In genomic region chr14:102437997-102438922, GRCh38 we compare ENCODE assay signal across 8 cellular contexts.
DNase-seq lines count a peak whose midpoint lies in the region; ATAC-seq and TF ChIP-seq lines count a peak whose summit lies in the region.

No MANE protein-coding gene starts in this region.

- no peak overlapping the region for H3K27ac Mint-ChIP-seq in CD8-positive, alpha-beta memory T cell

- DNase-seq in CD8-positive, alpha-beta memory T cell: peak; percentile 49 to 68 (median 56)
- peak; percentile 59 to 73 for DNase-seq in HL-60 (ENCODE audit: low read depth in 1 of 2, low spot score in 1 of 2)
- peak; percentile 20 for DNase-seq in NOMO-1 treated with dmso at 0.1 percent for 144 hours (lab: John Stamatoyannopoulos, UW; ENCODE audit: unreplicated experiment)
- DNase-seq in activated T-cell treated with anti-CD3 and anti-CD28 coated beads for 1 hour (ENCODE audit: low read depth): peak; percentile 52
- DNase-seq in epithelial cell of esophagus (ENCODE audit: low read depth): peak; percentile 84
- DNase-seq in mucosa of gallbladder (ENCODE audit: low spot score): peak; percentile 85
- peak; percentile 44 to 45 for DNase-seq in stimulated activated CD8-positive, alpha-beta memory T cell treated with anti-CD3 and anti-CD28 coated beads, Interleukin-15, amount 100 ng/mL, for 48 hours (ENCODE audit: low read depth in 2 of 2)

- TF ChIP-seq CTCF in HL-60 (IDR thresholded peaks at IDR 0.05; ENCODE audit: insufficient read depth, low read length) (peak; percentile 37), epithelial cell of esophagus (IDR thresholded peaks at IDR 0.05; ENCODE audit: insufficient read depth, low read depth, low read length, missing control alignments) (peak; percentile 72)

- H3K4me1 ChIP-seq in CD8-positive, alpha-beta memory T cell (ENCODE audit: insufficient read depth, low read length): no peaks in the 10 kb centered on the region

- POLR2A ChIA-PET in CD8-positive, alpha-beta memory T cell (lab: Charles Lee): no interaction called here

- H3K9me3 ChIP-seq in CD8-positive, alpha-beta memory T cell (ENCODE audit: low read length): no peaks in the 10 kb centered on the region

- H3K4me1 Mint-ChIP-seq in CD8-positive, alpha-beta memory T cell: peaks cover 0 to 3% (median 3%) of the 10 kb centered on the region in 3 donors

- no peak overlapping the region for H3K4me3 ChIP-seq in CD8-positive, alpha-beta memory T cell (ENCODE audit: low read length)
- H3K4me3 ChIP-seq in HL-60 (replicated peaks; ENCODE audit: insufficient read depth, low read length): no peak overlapping the region
- H3K4me3 ChIP-seq in epithelial cell of esophagus (ENCODE audit: low read length): peak overlapping the region; percentile 9

- no peaks in the 10 kb centered on the region for H3K27me3 ChIP-seq in CD8-positive, alpha-beta memory T cell (ENCODE audit: insufficient read depth, low read length, poor library complexity, severe bottlenecking)
- H3K27me3 ChIP-seq in HL-60 (ENCODE audit: insufficient read depth, poor library complexity, severe bottlenecking): no peaks in the 10 kb centered on the region

- H3K27ac ChIP-seq in CD8-positive, alpha-beta memory T cell (ENCODE audit: low read depth, low read length): no peak overlapping the region
- H3K27ac ChIP-seq in HL-60 (replicated peaks): no peak overlapping the region

- peaks cover 0 to 2% of the 10 kb centered on the region in 2 donors for H3K27me3 Mint-ChIP-seq in CD8-positive, alpha-beta memory T cell

- no peak for ATAC-seq in GM19467 (IDR thresholded peaks at IDR 0.05; ENCODE audit: unreplicated experiment)

- CTCF ChIA-PET in CD8-positive, alpha-beta memory T cell (lab: Charles Lee): interaction anchor here (0.6 to 3.1 kb wide), 14 partner anchors 9 to 90 kb away, joined by 3 to 35 read pairs (median 6); partner anchors contain the start of gene ANKRD9

- peak overlapping the region in 1 of 7 donors; percentile 72 for H3K4me3 Mint-ChIP-seq in CD8-positive, alpha-beta memory T cell

- no peaks in the 10 kb centered on the region for H3K36me3 ChIP-seq in CD8-positive, alpha-beta memory T cell (ENCODE audit: insufficient read depth, low read length)

- H3K36me3 Mint-ChIP-seq in CD8-positive, alpha-beta memory T cell: peaks cover 0 to 39% (median 2%) of the 10 kb centered on the region in 3 donors

- H3K9me3 Mint-ChIP-seq in CD8-positive, alpha-beta memory T cell: no peaks in the 10 kb centered on the region

Comparison
In these comparisons a context has a peak if more than half of its experiments do, and no peak if none do; other contexts are left out.
1. DNase-seq: peak in every context shown above with its lines; median percentile 85 in mucosa of gallbladder; 84 in epithelial cell of esophagus; 66 in HL-60; 56 in CD8-positive, alpha-beta memory T cell; 52 in activated T-cell treated with anti-CD3 and anti-CD28 coated beads for 1 hour; 44 in stimulated activated CD8-positive, alpha-beta memory T cell treated with anti-CD3 and anti-CD28 coated beads, Interleukin-15, amount 100 ng/mL, for 48 hours; 20 in NOMO-1 treated with dmso at 0.1 percent for 144 hours.